ENCODE assay signal across 2 cellular contexts in genomic region chr1:14149431-14149830, GRCh38.
TF ChIP-seq lines count a peak whose summit lies in the region.

No MANE protein-coding gene starts in this region.

TF ChIP-seq in SK-N-SH, 30 proteins besides CTCF, POLR2A, EP300 and RAD21 (continued from another document):
- no peak for TF ChIP-seq CHD2 (IDR thresholded peaks at IDR 0.05; ENCODE audit: low read length, partially characterized antibody)
- TF ChIP-seq MXI1 (IDR thresholded peaks at IDR 0.05; ENCODE audit: low read depth, low read length), result no peak
- no peak for TF ChIP-seq USF2 (IDR thresholded peaks at IDR 0.05; ENCODE audit: borderline replicate concordance, low read depth, low read length)
- TF ChIP-seq TCF12 (IDR thresholded peaks at IDR 0.05), result no peak
- TF ChIP-seq TEAD4 (IDR thresholded peaks at IDR 0.05; ENCODE audit: borderline replicate concordance, insufficient read depth), result no peak
- no peak for TF ChIP-seq FOSL2 (IDR thresholded peaks at IDR 0.05; ENCODE audit: borderline replicate concordance, low read depth)
- no peak for TF ChIP-seq PBX3 (IDR thresholded peaks at IDR 0.05)
- no peak for TF ChIP-seq RFX5 (IDR thresholded peaks at IDR 0.05; ENCODE audit: low read length)
- TF ChIP-seq SMC3 (IDR thresholded peaks at IDR 0.05; ENCODE audit: low read depth, low read length), result no peak
- no peak for TF ChIP-seq FOXJ3 (CRISPR knock-in tag; IDR thresholded peaks at IDR 0.05)
- TF ChIP-seq GATA2 (CRISPR knock-in tag; IDR thresholded peaks at IDR 0.05), result no peak
- no peak for TF ChIP-seq EZH2phosphoT487 (IDR thresholded peaks at IDR 0.05; ENCODE audit: borderline replicate concordance, low read depth)

TF ChIP-seq in SK-N-SH treated with all-trans-retinoic acid at 6 μM for 48 hours, 23 proteins besides CTCF, POLR2A, EP300 and RAD21 (continued from another document):
- no peak for TF ChIP-seq RARB (CRISPR knock-in tag; IDR thresholded peaks at IDR 0.05)
- no peak for TF ChIP-seq ZNF565 (CRISPR knock-in tag; conservative IDR thresholded peaks at IDR 0.05; ENCODE audit: low read depth)
- TF ChIP-seq CREB5 (CRISPR knock-in tag; IDR thresholded peaks at IDR 0.05; ENCODE audit: low read depth), result no peak
- TF ChIP-seq CSRNP3 (CRISPR knock-in tag; IDR thresholded peaks at IDR 0.05), result no peak
- no peak for TF ChIP-seq ISL1 (CRISPR knock-in tag; IDR thresholded peaks at IDR 0.05)
- no peak for TF ChIP-seq ZFP30 (CRISPR knock-in tag; IDR thresholded peaks at IDR 0.05)
- TF ChIP-seq ZNF8 (CRISPR knock-in tag; IDR thresholded peaks at IDR 0.05), result no peak
- no peak for TF ChIP-seq OSR1 (CRISPR knock-in tag; IDR thresholded peaks at IDR 0.05)
- no peak for TF ChIP-seq ZFP3 (CRISPR knock-in tag; IDR thresholded peaks at IDR 0.05)
- no peak for TF ChIP-seq BACH2 (CRISPR knock-in tag; IDR thresholded peaks at IDR 0.05; ENCODE audit: borderline replicate concordance)
- no peak for TF ChIP-seq PATZ1 (CRISPR knock-in tag; IDR thresholded peaks at IDR 0.05; ENCODE audit: borderline replicate concordance)
